Comparison of ENCODE assay signal across 1 cellular context in the genomic region with DNA sequence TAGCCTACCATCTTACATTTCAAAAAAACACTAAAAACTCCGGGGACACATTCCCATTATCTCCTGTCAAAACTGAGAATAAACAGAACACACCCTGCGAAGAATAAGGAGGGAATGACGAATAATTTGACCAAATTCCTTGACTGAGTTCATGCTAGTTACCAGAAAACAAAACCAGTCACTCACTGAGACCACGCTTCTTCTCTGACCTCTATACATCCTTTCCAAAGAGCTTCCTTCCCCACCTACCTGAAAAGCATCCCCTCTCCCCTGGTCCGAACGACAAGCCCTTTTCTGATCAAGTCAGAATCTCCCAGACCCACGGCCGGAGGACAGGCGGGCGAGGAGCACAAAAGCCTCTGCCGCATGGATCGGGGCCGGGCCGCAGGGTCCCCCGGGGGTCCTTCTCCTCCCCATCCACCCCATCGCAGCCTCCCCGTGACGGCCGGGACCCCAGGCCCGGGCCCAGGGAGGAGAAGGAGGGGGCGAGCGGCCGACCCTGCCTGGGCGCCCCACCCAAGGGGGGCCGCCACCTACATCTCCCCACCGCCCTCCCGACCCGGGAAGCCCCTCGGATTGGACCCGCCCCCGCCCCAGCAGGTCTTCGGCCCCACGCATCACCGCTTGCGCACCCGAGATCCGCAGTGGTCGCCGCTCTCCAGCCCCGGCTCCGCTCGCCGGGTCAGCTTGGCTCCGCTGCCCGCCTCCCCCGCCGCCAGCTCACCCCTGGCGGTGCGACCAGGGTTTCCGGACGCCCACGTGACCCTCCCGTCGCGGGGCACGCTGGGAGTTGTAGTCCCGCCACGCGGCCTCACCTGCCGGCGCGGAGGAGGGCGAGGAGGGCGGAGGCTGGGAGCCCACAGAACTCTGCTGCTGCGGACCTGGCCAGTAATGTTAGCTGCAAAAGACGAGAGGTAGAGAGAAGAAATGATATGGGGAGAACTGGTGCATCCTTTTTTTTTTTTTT.
A peak's percentile ranks its signal among the peaks of the same experiment; 100 is the strongest.
TF ChIP-seq lines count a peak whose summit lies in the region.

A gene with protein sequence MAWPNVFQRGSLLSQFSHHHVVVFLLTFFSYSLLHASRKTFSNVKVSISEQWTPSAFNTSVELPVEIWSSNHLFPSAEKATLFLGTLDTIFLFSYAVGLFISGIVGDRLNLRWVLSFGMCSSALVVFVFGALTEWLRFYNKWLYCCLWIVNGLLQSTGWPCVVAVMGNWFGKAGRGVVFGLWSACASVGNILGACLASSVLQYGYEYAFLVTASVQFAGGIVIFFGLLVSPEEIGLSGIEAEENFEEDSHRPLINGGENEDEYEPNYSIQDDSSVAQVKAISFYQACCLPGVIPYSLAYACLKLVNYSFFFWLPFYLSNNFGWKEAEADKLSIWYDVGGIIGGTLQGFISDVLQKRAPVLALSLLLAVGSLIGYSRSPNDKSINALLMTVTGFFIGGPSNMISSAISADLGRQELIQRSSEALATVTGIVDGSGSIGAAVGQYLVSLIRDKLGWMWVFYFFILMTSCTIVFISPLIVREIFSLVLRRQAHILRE (minus strand): TSS at position 747 of the 967 bp plus-strand sequence. CDS start 16,004 bp downstream, outside the sequence.

TF ChIP-seq in GM12878, 131 proteins besides CTCF, POLR2A, EP300 and RAD21 (continued from another document):
- TF ChIP-seq RAD51 (IDR thresholded peaks at IDR 0.05) (peak; percentile 84), SIX5 (IDR thresholded peaks at IDR 0.05; ENCODE audit: low read depth, low read length, severe bottlenecking) (peak; percentile 91), RELA (IDR thresholded peaks at IDR 0.05; ENCODE audit: borderline replicate concordance, partially characterized antibody) (peak; percentile 54), CREM (IDR thresholded peaks at IDR 0.05; ENCODE audit: low read depth) (peak; percentile 77), CREB1 (IDR thresholded peaks at IDR 0.05; ENCODE audit: low read depth) (peak; percentile 66), NR2F1 (conservative IDR thresholded peaks at IDR 0.05) (0 out of 2 replicates have a peak, but pooled peaks have one; percentile 10), POLR2AphosphoS5 (IDR thresholded peaks at IDR 0.05; ENCODE audit: low read length) (peak; percentile 34; the same call in 1 of the 2 replicates), FOXK2 (IDR thresholded peaks at IDR 0.05) (no peak), EGR1 (IDR thresholded peaks at IDR 0.05; ENCODE audit: borderline replicate concordance in 1 of 2, low read depth in 2 of 2, low read length in 2 of 2) (peak in 1 of 2 experiments; percentile 85; a peak in 2 of 3 replicates), KAT2A (conservative IDR thresholded peaks at IDR 0.05; ENCODE audit: control insufficient read depth, low read depth, low read length) (no peak), CBX5 (IDR thresholded peaks at IDR 0.05; ENCODE audit: low read depth) (no peak), CBX3 (IDR thresholded peaks at IDR 0.05; ENCODE audit: borderline replicate concordance, low read depth) (no peak), IKZF1 (conservative IDR thresholded peaks at IDR 0.05) (peak; percentile 68), YBX1 (IDR thresholded peaks at IDR 0.05) (no peak), MEF2B (IDR thresholded peaks at IDR 0.05; ENCODE audit: partially characterized antibody, poor library complexity, severe bottlenecking) (peak; percentile 22), NR2C1 (IDR thresholded peaks at IDR 0.05) (peak; percentile 48), TCF3 (IDR thresholded peaks at IDR 0.05; ENCODE audit: borderline replicate concordance, insufficient read depth, low read depth, low read length) (peak; percentile 54; the same call in 1 of the 2 replicates), YY1 (IDR thresholded peaks at IDR 0.05; ENCODE audit: low read depth, low read length) (peak; percentile 80), RUNX3 (IDR thresholded peaks at IDR 0.05; ENCODE audit: low read length) (0 out of 2 replicates have a peak, but pooled peaks have one; percentile 1), CHD2 (IDR thresholded peaks at IDR 0.05; ENCODE audit: borderline replicate concordance, low read depth, low read length) (0 out of 2 replicates have a peak, but pooled peaks have one; percentile 56), HCFC1 (IDR thresholded peaks at IDR 0.05; ENCODE audit: low read length) (peak; percentile 95), DPF2 (IDR thresholded peaks at IDR 0.05) (no peak)
- TF ChIP-seq, protein P1, sequence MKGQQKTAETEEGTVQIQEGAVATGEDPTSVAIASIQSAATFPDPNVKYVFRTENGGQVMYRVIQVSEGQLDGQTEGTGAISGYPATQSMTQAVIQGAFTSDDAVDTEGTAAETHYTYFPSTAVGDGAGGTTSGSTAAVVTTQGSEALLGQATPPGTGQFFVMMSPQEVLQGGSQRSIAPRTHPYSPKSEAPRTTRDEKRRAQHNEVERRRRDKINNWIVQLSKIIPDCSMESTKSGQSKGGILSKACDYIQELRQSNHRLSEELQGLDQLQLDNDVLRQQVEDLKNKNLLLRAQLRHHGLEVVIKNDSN (IDR thresholded peaks at IDR 0.05; ENCODE audit: borderline replicate concordance, extremely low read length, insufficient read depth, low read depth, low read length), result peak; percentile 99
- TF ChIP-seq, protein P2, sequence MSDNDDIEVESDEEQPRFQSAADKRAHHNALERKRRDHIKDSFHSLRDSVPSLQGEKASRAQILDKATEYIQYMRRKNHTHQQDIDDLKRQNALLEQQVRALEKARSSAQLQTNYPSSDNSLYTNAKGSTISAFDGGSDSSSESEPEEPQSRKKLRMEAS (IDR thresholded peaks at IDR 0.05; ENCODE audit: low read depth, low read length), result peak; percentile 96
- TF ChIP-seq, protein P3, sequence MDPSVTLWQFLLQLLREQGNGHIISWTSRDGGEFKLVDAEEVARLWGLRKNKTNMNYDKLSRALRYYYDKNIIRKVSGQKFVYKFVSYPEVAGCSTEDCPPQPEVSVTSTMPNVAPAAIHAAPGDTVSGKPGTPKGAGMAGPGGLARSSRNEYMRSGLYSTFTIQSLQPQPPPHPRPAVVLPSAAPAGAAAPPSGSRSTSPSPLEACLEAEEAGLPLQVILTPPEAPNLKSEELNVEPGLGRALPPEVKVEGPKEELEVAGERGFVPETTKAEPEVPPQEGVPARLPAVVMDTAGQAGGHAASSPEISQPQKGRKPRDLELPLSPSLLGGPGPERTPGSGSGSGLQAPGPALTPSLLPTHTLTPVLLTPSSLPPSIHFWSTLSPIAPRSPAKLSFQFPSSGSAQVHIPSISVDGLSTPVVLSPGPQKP (IDR thresholded peaks at IDR 0.05; ENCODE audit: low read depth, low read length), result peak; percentile 49; the same call in 1 of the 2 replicates
- TF ChIP-seq, protein P4, sequence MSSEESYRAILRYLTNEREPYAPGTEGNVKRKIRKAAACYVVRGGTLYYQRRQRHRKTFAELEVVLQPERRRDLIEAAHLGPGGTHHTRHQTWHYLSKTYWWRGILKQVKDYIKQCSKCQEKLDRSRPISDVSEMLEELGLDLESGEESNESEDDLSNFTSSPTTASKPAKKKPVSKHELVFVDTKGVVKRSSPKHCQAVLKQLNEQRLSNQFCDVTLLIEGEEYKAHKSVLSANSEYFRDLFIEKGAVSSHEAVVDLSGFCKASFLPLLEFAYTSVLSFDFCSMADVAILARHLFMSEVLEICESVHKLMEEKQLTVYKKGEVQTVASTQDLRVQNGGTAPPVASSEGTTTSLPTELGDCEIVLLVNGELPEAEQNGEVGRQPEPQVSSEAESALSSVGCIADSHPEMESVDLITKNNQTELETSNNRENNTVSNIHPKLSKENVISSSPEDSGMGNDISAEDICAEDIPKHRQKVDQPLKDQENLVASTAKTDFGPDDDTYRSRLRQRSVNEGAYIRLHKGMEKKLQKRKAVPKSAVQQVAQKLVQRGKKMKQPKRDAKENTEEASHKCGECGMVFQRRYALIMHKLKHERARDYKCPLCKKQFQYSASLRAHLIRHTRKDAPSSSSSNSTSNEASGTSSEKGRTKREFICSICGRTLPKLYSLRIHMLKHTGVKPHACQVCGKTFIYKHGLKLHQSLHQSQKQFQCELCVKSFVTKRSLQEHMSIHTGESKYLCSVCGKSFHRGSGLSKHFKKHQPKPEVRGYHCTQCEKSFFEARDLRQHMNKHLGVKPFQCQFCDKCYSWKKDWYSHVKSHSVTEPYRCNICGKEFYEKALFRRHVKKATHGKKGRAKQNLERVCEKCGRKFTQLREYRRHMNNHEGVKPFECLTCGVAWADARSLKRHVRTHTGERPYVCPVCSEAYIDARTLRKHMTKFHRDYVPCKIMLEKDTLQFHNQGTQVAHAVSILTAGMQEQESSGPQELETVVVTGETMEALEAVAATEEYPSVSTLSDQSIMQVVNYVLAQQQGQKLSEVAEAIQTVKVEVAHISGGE (CRISPR knock-in tag; IDR thresholded peaks at IDR 0.05), result no peak
